8 cellular contexts compared by ENCODE assay signal in the genomic region with DNA sequence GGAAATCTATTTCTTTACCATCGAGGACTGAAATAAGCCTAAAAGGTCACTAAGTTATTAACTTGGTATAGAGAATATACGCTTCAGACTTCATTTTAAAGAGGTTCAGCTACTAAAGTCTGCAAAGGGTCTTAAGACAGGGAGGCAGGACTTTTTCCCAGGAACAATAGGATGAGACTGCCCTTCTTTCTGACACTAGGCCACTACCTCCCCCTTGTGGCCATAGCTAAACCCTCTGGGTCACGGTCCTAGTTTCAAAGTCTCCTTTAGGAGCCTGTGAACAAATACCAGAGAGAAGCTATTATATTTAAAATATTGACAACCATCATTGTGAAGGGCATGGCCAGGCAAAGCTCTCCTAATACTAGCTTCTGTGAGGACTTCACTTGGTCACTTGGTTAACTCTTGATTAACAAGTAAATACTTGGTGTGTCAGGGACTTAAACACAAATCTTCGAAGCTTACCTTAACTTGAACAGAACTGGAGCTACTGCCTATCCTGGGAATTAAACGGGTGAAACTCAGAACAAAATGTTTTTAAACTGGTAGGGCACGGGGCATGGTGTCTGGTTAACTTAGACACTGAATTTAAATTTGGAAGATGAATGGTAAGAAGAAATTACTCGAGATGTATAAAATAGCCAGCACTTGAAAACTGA.
A peak's percentile ranks its signal among the peaks of the same experiment; 100 is the strongest.
DNase-seq lines count a peak whose midpoint lies in the region; ATAC-seq and TF ChIP-seq lines count a peak whose summit lies in the region.

No MANE protein-coding gene starts in this region.

- ATAC-seq in HG03565 (IDR thresholded peaks at IDR 0.05; ENCODE audit: unreplicated experiment) = no peak

- peaks cover 1% of the 10 kb centered on the region for H3K4me1 Mint-ChIP-seq in mesothelial cell of epicardium

- no peaks in the 10 kb centered on the region for H3K27me3 ChIP-seq in HL-60 (ENCODE audit: insufficient read depth, poor library complexity, severe bottlenecking)

- CTCF ChIA-PET in RWPE1 (lab: Yijun Ruan, JAX) = interaction anchor here (0.5 to 1.2 kb wide), 9 partner anchors 11 to 447 kb away, joined by 3 to 6 read pairs (median 3); no protein-coding TSS in a partner anchor

- H3K4me3 Mint-ChIP-seq in mesothelial cell of epicardium = no peak overlapping the region

- no peak overlapping the region for H3K4me3 ChIP-seq in HL-60 (replicated peaks; ENCODE audit: insufficient read depth, low read length)

- H3K36me3 Mint-ChIP-seq in mesothelial cell of epicardium = peaks cover 19% of the 10 kb centered on the region

- DNase-seq in NCI-H1417 (lab: John Stamatoyannopoulos, UW) = peak; percentile 17 to 65 (median 32)
- no peak for DNase-seq in NCI-H1417 treated with DMSO at 0.1 percent for 48 hours (lab: John Stamatoyannopoulos, UW)
- peak; percentile 9 to 12 for DNase-seq in HL-60 (ENCODE audit: low read depth in 1 of 2, low spot score in 1 of 2)
- peak; percentile 49 for DNase-seq in RWPE1 (ENCODE audit: low spot score)
- peak; percentile 56 for DNase-seq in epidermal melanocyte (ENCODE audit: insufficient read length, low spot score)
- DNase-seq in mesothelial cell of epicardium (ENCODE audit: low spot score in 2 of 2, unreplicated experiment in 2 of 2) = no peak
- DNase-seq in ureter (ENCODE audit: low spot score) = no peak

- no peaks in the 10 kb centered on the region for H3K9me3 Mint-ChIP-seq in mesothelial cell of epicardium

- H3K27ac Mint-ChIP-seq in mesothelial cell of epicardium = peak overlapping the region; percentile 49

- TF ChIP-seq CTCF in HL-60 (IDR thresholded peaks at IDR 0.05; ENCODE audit: insufficient read depth, low read length) (peak; percentile 49), RWPE1 (conservative IDR thresholded peaks at IDR 0.05; ENCODE audit: low read depth) (peak; percentile 62), mesothelial cell of epicardium (IDR thresholded peaks at IDR 0.05; ENCODE audit: unreplicated experiment) (peak; percentile 67)

- H3K27me3 Mint-ChIP-seq in mesothelial cell of epicardium (ENCODE audit: low read depth) = no peaks in the 10 kb centered on the region

- H3K27ac ChIP-seq in HL-60 (replicated peaks) (no peak overlapping the region), RWPE1 (no peak overlapping the region)

- POLR2A ChIA-PET in RWPE1 (lab: Yijun Ruan, JAX; ENCODE audit: low non-redundant PET) = no interaction called here

Comparison
In these comparisons a context has a peak if more than half of its experiments do, and no peak if none do; other contexts are left out.
1. DNase-seq: peak in NCI-H1417 (3 of 3), HL-60 (2 of 2), RWPE1 (single experiment) and epidermal melanocyte (single experiment); none in NCI-H1417 treated with DMSO at 0.1 percent for 48 hours (single experiment), mesothelial cell of epicardium (0 of 2) and ureter (single experiment).
2. Peak in every context shown above with its lines, with median percentiles within 50 percentile points of each other: CTCF ChIP-seq.